In genomic region chr9:116157436-116158138, GRCh38 we compare ENCODE assay signal across 1 cellular context.
TF ChIP-seq lines count a peak whose summit lies in the region.

No MANE protein-coding gene starts in this region.

TF ChIP-seq in H1, 55 proteins besides CTCF, POLR2A, EP300 and RAD21 (continued from another document):
- TF ChIP-seq TEAD4 (IDR thresholded peaks at IDR 0.05; ENCODE audit: low read depth, low read length), result no peak
- no peak for TF ChIP-seq FOSL1 (IDR thresholded peaks at IDR 0.05; ENCODE audit: insufficient read depth, low read depth, low read length)
- no peak for TF ChIP-seq CEBPB (IDR thresholded peaks at IDR 0.05; ENCODE audit: low read depth, low read length)
- TF ChIP-seq CREB1 (IDR thresholded peaks at IDR 0.05), result no peak
- no peak for TF ChIP-seq HDAC6 (IDR thresholded peaks at IDR 0.05; ENCODE audit: low read depth, low read length)
- no peak for TF ChIP-seq JUN (IDR thresholded peaks at IDR 0.05; ENCODE audit: low read depth, low read length)
- TF ChIP-seq SP4 (IDR thresholded peaks at IDR 0.05; ENCODE audit: low read length), result no peak
- TF ChIP-seq PHF8 (conservative IDR thresholded peaks at IDR 0.05; ENCODE audit: low read depth, low read length), result no peak
- no peak for TF ChIP-seq GTF2F1 (IDR thresholded peaks at IDR 0.05; ENCODE audit: borderline replicate concordance, low read depth, low read length)
- no peak for TF ChIP-seq MAFK (IDR thresholded peaks at IDR 0.05; ENCODE audit: low read depth, low read length)
- no peak for TF ChIP-seq HDAC2 (IDR thresholded peaks at IDR 0.05; ENCODE audit: borderline replicate concordance in 1 of 2, low read depth in 2 of 2, low read length in 2 of 2)
- no peak for TF ChIP-seq BCL11A (IDR thresholded peaks at IDR 0.05; ENCODE audit: low read depth in 2 of 2, low read length in 2 of 2)
- TF ChIP-seq TCF12 (IDR thresholded peaks at IDR 0.05; ENCODE audit: low read depth, low read length), result no peak
- TF ChIP-seq ASH2L (IDR thresholded peaks at IDR 0.05; ENCODE audit: low read length), result no peak
- no peak for TF ChIP-seq NANOG (IDR thresholded peaks at IDR 0.05; ENCODE audit: insufficient read depth, low read depth, low read length, poor library complexity, severe bottlenecking)
- TF ChIP-seq SIX5 (IDR thresholded peaks at IDR 0.05; ENCODE audit: low read depth, low read length), result no peak
- TF ChIP-seq KDM5A (IDR thresholded peaks at IDR 0.05; ENCODE audit: low read length), result no peak
TF ChIP-seq in H1: peak in this region for 0.
